In the genomic region with DNA sequence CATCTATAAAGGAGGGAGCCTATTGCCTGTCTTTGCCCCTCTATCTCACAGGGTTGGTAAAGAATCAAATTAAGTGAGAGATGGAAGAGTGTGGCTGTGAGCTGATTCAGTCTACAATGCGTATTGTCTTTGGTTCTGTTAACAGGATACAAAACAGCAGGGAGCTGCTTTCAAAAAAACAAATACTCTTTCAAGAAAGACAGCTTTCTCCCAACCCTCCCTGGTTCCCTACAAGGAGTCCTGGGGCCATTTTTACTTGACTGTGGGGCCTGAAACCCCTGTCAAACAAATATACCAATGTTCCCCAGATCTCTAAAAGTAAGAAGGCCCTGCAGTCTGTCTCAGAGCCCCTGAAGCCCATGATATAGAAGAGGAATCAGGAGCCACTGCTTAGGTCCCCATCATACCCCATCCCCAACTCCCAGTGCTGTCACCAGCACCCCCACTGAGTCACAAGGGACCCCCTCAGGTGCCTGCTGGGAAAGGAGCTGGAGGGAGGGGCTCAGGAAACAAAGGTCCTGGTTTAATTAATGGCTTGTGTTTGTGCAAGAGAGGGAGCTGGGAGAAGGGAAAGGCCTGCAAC, we compare ENCODE assay signal across 1 cellular context.
TF ChIP-seq lines count a peak whose summit lies in the region.

No MANE protein-coding gene starts in this region.

TF ChIP-seq in H1, 55 proteins besides CTCF, POLR2A, EP300 and RAD21:
- TF ChIP-seq HDAC2 (IDR thresholded peaks at IDR 0.05; ENCODE audit: borderline replicate concordance in 1 of 2, low read depth in 2 of 2, low read length in 2 of 2) (peak in 1 of 2 experiments; percentile 22; a peak in 1 of 4 replicates), KDM4A (IDR thresholded peaks at IDR 0.05; ENCODE audit: low read depth, low read length, severe bottlenecking) (no peak), JUN (IDR thresholded peaks at IDR 0.05; ENCODE audit: low read depth, low read length) (no peak), YY1 (IDR thresholded peaks at IDR 0.05; ENCODE audit: low read depth, low read length) (peak; percentile 77), BACH1 (IDR thresholded peaks at IDR 0.05; ENCODE audit: low read length) (no peak), NANOG (IDR thresholded peaks at IDR 0.05; ENCODE audit: insufficient read depth, low read depth, low read length, poor library complexity, severe bottlenecking) (no peak)
- TF ChIP-seq, protein P1, sequence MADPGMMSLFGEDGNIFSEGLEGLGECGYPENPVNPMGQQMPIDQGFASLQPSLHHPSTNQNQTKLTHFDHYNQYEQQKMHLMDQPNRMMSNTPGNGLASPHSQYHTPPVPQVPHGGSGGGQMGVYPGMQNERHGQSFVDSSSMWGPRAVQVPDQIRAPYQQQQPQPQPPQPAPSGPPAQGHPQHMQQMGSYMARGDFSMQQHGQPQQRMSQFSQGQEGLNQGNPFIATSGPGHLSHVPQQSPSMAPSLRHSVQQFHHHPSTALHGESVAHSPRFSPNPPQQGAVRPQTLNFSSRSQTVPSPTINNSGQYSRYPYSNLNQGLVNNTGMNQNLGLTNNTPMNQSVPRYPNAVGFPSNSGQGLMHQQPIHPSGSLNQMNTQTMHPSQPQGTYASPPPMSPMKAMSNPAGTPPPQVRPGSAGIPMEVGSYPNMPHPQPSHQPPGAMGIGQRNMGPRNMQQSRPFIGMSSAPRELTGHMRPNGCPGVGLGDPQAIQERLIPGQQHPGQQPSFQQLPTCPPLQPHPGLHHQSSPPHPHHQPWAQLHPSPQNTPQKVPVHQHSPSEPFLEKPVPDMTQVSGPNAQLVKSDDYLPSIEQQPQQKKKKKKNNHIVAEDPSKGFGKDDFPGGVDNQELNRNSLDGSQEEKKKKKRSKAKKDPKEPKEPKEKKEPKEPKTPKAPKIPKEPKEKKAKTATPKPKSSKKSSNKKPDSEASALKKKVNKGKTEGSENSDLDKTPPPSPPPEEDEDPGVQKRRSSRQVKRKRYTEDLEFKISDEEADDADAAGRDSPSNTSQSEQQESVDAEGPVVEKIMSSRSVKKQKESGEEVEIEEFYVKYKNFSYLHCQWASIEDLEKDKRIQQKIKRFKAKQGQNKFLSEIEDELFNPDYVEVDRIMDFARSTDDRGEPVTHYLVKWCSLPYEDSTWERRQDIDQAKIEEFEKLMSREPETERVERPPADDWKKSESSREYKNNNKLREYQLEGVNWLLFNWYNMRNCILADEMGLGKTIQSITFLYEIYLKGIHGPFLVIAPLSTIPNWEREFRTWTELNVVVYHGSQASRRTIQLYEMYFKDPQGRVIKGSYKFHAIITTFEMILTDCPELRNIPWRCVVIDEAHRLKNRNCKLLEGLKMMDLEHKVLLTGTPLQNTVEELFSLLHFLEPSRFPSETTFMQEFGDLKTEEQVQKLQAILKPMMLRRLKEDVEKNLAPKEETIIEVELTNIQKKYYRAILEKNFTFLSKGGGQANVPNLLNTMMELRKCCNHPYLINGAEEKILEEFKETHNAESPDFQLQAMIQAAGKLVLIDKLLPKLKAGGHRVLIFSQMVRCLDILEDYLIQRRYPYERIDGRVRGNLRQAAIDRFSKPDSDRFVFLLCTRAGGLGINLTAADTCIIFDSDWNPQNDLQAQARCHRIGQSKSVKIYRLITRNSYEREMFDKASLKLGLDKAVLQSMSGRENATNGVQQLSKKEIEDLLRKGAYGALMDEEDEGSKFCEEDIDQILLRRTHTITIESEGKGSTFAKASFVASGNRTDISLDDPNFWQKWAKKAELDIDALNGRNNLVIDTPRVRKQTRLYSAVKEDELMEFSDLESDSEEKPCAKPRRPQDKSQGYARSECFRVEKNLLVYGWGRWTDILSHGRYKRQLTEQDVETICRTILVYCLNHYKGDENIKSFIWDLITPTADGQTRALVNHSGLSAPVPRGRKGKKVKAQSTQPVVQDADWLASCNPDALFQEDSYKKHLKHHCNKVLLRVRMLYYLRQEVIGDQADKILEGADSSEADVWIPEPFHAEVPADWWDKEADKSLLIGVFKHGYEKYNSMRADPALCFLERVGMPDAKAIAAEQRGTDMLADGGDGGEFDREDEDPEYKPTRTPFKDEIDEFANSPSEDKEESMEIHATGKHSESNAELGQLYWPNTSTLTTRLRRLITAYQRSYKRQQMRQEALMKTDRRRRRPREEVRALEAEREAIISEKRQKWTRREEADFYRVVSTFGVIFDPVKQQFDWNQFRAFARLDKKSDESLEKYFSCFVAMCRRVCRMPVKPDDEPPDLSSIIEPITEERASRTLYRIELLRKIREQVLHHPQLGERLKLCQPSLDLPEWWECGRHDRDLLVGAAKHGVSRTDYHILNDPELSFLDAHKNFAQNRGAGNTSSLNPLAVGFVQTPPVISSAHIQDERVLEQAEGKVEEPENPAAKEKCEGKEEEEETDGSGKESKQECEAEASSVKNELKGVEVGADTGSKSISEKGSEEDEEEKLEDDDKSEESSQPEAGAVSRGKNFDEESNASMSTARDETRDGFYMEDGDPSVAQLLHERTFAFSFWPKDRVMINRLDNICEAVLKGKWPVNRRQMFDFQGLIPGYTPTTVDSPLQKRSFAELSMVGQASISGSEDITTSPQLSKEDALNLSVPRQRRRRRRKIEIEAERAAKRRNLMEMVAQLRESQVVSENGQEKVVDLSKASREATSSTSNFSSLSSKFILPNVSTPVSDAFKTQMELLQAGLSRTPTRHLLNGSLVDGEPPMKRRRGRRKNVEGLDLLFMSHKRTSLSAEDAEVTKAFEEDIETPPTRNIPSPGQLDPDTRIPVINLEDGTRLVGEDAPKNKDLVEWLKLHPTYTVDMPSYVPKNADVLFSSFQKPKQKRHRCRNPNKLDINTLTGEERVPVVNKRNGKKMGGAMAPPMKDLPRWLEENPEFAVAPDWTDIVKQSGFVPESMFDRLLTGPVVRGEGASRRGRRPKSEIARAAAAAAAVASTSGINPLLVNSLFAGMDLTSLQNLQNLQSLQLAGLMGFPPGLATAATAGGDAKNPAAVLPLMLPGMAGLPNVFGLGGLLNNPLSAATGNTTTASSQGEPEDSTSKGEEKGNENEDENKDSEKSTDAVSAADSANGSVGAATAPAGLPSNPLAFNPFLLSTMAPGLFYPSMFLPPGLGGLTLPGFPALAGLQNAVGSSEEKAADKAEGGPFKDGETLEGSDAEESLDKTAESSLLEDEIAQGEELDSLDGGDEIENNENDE (IDR thresholded peaks at IDR 0.05; ENCODE audit: insufficient replicate concordance, low read length) = no peak
